In the genomic region with DNA sequence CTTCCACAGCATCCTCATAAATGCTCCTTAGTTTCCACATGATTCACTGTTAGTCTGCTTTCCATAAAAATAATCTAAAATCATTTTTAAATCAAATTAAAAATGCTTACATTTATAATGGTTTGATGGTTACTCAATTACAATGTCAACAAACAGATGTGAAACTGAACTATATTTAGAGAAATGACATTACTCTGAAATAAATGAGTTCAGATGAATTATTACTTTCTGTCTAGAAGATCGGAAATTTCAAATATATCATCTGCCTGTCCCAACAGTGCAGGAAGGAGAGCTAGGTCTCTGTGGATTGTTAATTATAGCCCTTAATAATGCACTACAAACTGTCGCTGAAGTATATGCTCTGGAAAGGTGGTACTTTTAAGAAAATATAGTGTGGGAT, we compare ENCODE assay signal across 7 cellular contexts.
"Had no signal": no experiment of that assay in that cellular context is flagged by ENCODE, and none has a peak within 500 bp of the region (broad histone marks: within the 10 kb centered on the region; RNA-seq: fewer than 3 reads in every experiment).

No MANE protein-coding gene starts in this region.

- H3K27ac ChIP-seq: HL-60, KMS-11 had no signal

- H3K4me2 ChIP-seq: GM23338, KMS-11 had no signal

- H2AFZ ChIP-seq: GM23338 had no signal

- DNase-seq: H9, HCEC 1CT, KBM-7 had no signal

- H3K9ac ChIP-seq: KMS-11 had no signal

- ATAC-seq: GM23338, HepG2 had no signal

- H3K4me3 ChIP-seq: GM23338 had no signal
